In genomic region chr3:22366781-22367180, GRCh38 we compare ENCODE assay signal across 22 cellular contexts.
"Had no signal": no experiment of that assay in that cellular context is flagged by ENCODE, and none has a peak within 500 bp of the region (broad histone marks: within the 10 kb centered on the region; RNA-seq: fewer than 3 reads in every experiment).

No MANE protein-coding gene starts in this region.

- H3K36me3 ChIP-seq: neural progenitor cell, pancreas, prostate gland, right atrium auricular region, right lobe of liver, sigmoid colon, stomach, thoracic aorta, thyroid gland, tibial nerve, upper lobe of left lung, vagina had no signal

- H3K4me3 ChIP-seq: neural progenitor cell, pancreas, prostate gland, right atrium auricular region, right lobe of liver, sigmoid colon, stomach, thoracic aorta, thyroid gland, tibial nerve, upper lobe of left lung, vagina had no signal

- DNase-seq: natural killer cell; pancreas; retina; right lobe of liver; sigmoid colon; small intestine; stimulated activated CD4-positive, alpha-beta T cell treated with anti-CD3 and anti-CD28 coated beads, Interleukin-15, amount 100 ng/mL, for 24 hours; stimulated activated CD4-positive, alpha-beta T cell treated with anti-CD3 and anti-CD28 coated beads, Interleukin-2, amount 100 ng/mL, for 24 hours; stimulated activated CD4-positive, alpha-beta T cell treated with anti-CD3 and anti-CD28 coated beads, Interleukin-2, amount 100 ng/mL, for 48 hours; stimulated activated CD4-positive, alpha-beta T cell treated with anti-CD3 and anti-CD28 coated beads, Interleukin-4, amount 100 ng/mL, for 24 hours; stimulated activated naive B cell treated with anti-CD40 and anti-IgM and Interleukin-4, amounts not matched to agents 10 μg/mL and 1 μg/mL and 100 μg/mL, for 72 hours; stimulated activated naive CD4-positive, alpha-beta T cell treated with Interleukin-2 at 50 U/mL for 16 hours; stomach; thyroid gland; trophoblast cell; upper lobe of left lung had no signal

- H3K27me3 ChIP-seq: pancreas, right atrium auricular region, right lobe of liver, thyroid gland, upper lobe of left lung, vagina had no signal
